ENCODE assay signal across 26 cellular contexts in genomic region chr17:65340401-65340800, GRCh38.
"Had no signal": no experiment of that assay in that cellular context is flagged by ENCODE, and none has a peak within 500 bp of the region (broad histone marks: within the 10 kb centered on the region; RNA-seq: fewer than 3 reads in every experiment).

No MANE protein-coding gene starts in this region.

- FAIRE-seq: endometrium, islet of Langerhans, keratinocyte had no signal

- H3K4me3 ChIP-seq: esophagus squamous epithelium, gastrocnemius medialis, heart right ventricle, left lung, lower lobe of right lung, mucosa of descending colon had no signal

- H3K36me3 ChIP-seq: esophagus squamous epithelium, gastrocnemius medialis, heart right ventricle, left lung, lower lobe of right lung had no signal

- H3K27ac ChIP-seq: epithelial cell of prostate, esophagus squamous epithelium, gastrocnemius medialis, heart right ventricle, left lung, lower lobe of right lung had no signal

- DNase-seq: cortex of kidney; effector CD8-positive, alpha-beta T cell; effector memory CD8-positive, alpha-beta T cell; endodermal cell; erythroblast; esophagus squamous epithelium; foreskin fibroblast; foreskin melanocyte; gastrocnemius medialis; glutamatergic neuron; head of caudate nucleus; heart right ventricle; hippocampal formation; left cardiac atrium; left lung; left ventricle myocardium superior; lower lobe of right lung; mesenchymal stem cell; mucosa of descending colon; naive B cell; naive thymus-derived CD8-positive, alpha-beta T cell had no signal

- H3K4me1 ChIP-seq: esophagus squamous epithelium, gastrocnemius medialis, heart right ventricle, left lung, lower lobe of right lung had no signal

- H3K27me3 ChIP-seq: esophagus squamous epithelium, gastrocnemius medialis, left lung had no signal

- ATAC-seq: effector memory CD8-positive, alpha-beta T cell; esophagus mucosa; gastrocnemius medialis; heart right ventricle; left cardiac atrium; left lung; left ventricle myocardium superior; lower lobe of right lung; mucosa of descending colon; naive thymus-derived CD8-positive, alpha-beta T cell had no signal
